In the genomic region with DNA sequence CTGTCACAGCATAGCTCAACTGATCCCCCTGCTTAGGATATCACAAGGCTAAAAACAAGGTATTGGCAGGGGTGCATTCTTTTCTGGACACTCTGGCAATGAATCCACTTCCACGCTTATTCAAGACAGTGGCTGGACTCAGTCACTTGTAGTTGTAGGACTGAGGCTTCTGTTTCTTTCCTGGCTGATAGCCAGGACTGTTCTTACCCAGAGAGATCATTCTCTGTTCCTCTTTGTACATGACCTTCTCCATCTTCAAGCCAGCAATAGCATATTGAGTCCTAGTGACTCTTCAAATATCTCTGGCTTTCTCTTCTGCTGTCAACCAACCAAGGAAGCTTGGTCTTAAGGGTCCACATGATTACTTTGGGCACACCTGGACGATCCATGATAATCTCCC, we compare ENCODE assay signal across 17 cellular contexts.
DNase-seq lines count a peak whose midpoint lies in the region; ATAC-seq lines count a peak whose summit lies in the region.
"Had no signal": no experiment of that assay in that cellular context is flagged by ENCODE, and none has a peak within 500 bp of the region (broad histone marks: within the 10 kb centered on the region; RNA-seq: fewer than 3 reads in every experiment).

No MANE protein-coding gene starts in this region.

- H3K27me3 Mint-ChIP-seq in stimulated activated memory B cell treated with anti-CD40 and anti-IgM and Interleukin-4, amounts not matched to agents 10 μg/mL and 1 μg/mL and 100 μg/mL, for 72 hours, result peaks cover 21% of the 10 kb centered on the region

- no peaks in the 10 kb centered on the region for H3K4me1 Mint-ChIP-seq in stimulated activated memory B cell treated with anti-CD40 and anti-IgM and Interleukin-4, amounts not matched to agents 10 μg/mL and 1 μg/mL and 100 μg/mL, for 72 hours

- 81 to 91% methylated on average over 2 of the region's 2 CpGs for WGBS in aorta, 2 donors

- no peak overlapping the region for H3K4me3 ChIP-seq in aorta (ENCODE audit: low read length in 2 of 2)
- H3K4me3 ChIP-seq: pancreas had no signal

- ATAC-seq in HG02571 (IDR thresholded peaks at IDR 0.05; ENCODE audit: unreplicated experiment) (peak; percentile 82), HG03280 (IDR thresholded peaks at IDR 0.05; ENCODE audit: unreplicated experiment) (peak; percentile 81), aorta (ENCODE audit: low FRiP score) (no peak)
- ATAC-seq in stimulated activated memory B cell treated with anti-CD40 and anti-IgM and Interleukin-4, amounts not matched to agents 10 μg/mL and 1 μg/mL and 100 μg/mL, for 72 hours, result peak; percentile 77
- ATAC-seq: pancreas had no signal

- peaks cover 4% of the 10 kb centered on the region for H3K9me3 ChIP-seq in aorta (ENCODE audit: control insufficient read depth, low read length)
- H3K9me3 ChIP-seq: Caco-2, pancreas had no signal

- no peaks in the 10 kb centered on the region for H3K36me3 ChIP-seq in aorta (ENCODE audit: control insufficient read depth in 1 of 2, insufficient read depth in 2 of 2, low read length in 1 of 2)
- H3K36me3 ChIP-seq: pancreas had no signal

- peaks cover 0 to 1% of the 10 kb centered on the region in 2 donors for H3K27me3 ChIP-seq in aorta (ENCODE audit: control insufficient read depth in 1 of 2, insufficient read depth in 2 of 2, low read length in 1 of 2)
- H3K27me3 ChIP-seq: pancreas had no signal

- H3K4me1 ChIP-seq in aorta (ENCODE audit: control insufficient read depth in 1 of 2, insufficient read depth in 2 of 2, low read length in 2 of 2), result peaks cover 0 to 2% of the 10 kb centered on the region in 2 donors
- H3K4me1 ChIP-seq: Caco-2, pancreas had no signal

- intact Hi-C loops in aorta (cut with DNase I), result no loop called here

- H3K36me3 Mint-ChIP-seq in stimulated activated memory B cell treated with anti-CD40 and anti-IgM and Interleukin-4, amounts not matched to agents 10 μg/mL and 1 μg/mL and 100 μg/mL, for 72 hours, result no peaks in the 10 kb centered on the region
- H3K36me3 Mint-ChIP-seq: mesothelial cell of epicardium had no signal

- peaks cover 4% of the 10 kb centered on the region for H3K9me3 Mint-ChIP-seq in stimulated activated memory B cell treated with anti-CD40 and anti-IgM and Interleukin-4, amounts not matched to agents 10 μg/mL and 1 μg/mL and 100 μg/mL, for 72 hours
- H3K9me3 Mint-ChIP-seq: dendritic cell treated with granulocyte-macrophage colony-stimulating factor and Interleukin-4, amounts not matched to agents 40 ng/mL and 50 ng/mL, for 4 days had no signal

- DNase-seq in NOMO-1 treated with DMSO at 0.1 percent for 48 hours (lab: John Stamatoyannopoulos, UW; ENCODE audit: unreplicated experiment) (peak; percentile 38), NOMO-1 treated with dmso at 0.1 percent for 144 hours (lab: John Stamatoyannopoulos, UW; ENCODE audit: unreplicated experiment) (no peak), NCI-H1048 (lab: John Stamatoyannopoulos, UW) (no peak), aorta (no peak)
- no peak for DNase-seq in stimulated activated naive CD4-positive, alpha-beta T cell (lab: John Stamatoyannopoulos, UW)
- DNase-seq: activated CD8-positive, alpha-beta memory T cell treated with anti-CD3 and anti-CD28 coated beads, Interleukin-2, amount 50 U/mL, for 48 hours; Caco-2; H7; NCI-H1092; NCI-H526 treated with DMSO at 0.1 percent for 48 hours; pancreas had no signal

- no peak overlapping the region for H3K4me3 Mint-ChIP-seq in stimulated activated memory B cell treated with anti-CD40 and anti-IgM and Interleukin-4, amounts not matched to agents 10 μg/mL and 1 μg/mL and 100 μg/mL, for 72 hours
- H3K4me3 Mint-ChIP-seq: dendritic cell treated with granulocyte-macrophage colony-stimulating factor and Interleukin-4, amounts not matched to agents 40 ng/mL and 50 ng/mL, for 4 days; mesothelial cell of epicardium had no signal

- H3K27ac Mint-ChIP-seq in stimulated activated memory B cell treated with anti-CD40 and anti-IgM and Interleukin-4, amounts not matched to agents 10 μg/mL and 1 μg/mL and 100 μg/mL, for 72 hours, result no peak overlapping the region
- H3K27ac Mint-ChIP-seq: dendritic cell treated with granulocyte-macrophage colony-stimulating factor and Interleukin-4, amounts not matched to agents 40 ng/mL and 50 ng/mL, for 4 days; mesothelial cell of epicardium had no signal

- no peak overlapping the region for H3K27ac ChIP-seq in aorta (ENCODE audit: low read depth in 1 of 2, low read length in 2 of 2)
- H3K27ac ChIP-seq: pancreas, VCaP had no signal
